16 cellular contexts compared by ENCODE assay signal in the genomic region with DNA sequence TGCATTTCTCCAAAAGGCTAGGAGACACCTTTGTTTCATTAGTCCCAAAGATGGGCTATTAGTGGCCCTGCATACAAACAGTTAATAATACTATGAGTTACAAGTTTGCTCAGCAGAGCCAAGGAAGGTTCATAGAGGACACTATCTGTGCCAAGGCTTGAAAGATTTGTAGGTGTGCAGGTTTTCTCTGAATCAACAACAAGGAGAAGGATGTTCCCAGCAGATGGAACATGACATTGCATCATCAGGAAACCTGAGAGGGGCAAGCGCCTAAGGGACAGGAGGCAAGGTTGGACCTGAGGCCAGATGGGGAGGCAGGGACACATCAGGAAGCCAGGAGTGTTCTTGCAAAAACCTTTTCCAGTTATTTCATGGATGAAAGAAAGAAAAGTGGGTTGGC. TPM values are rescaled to one million over a fixed set of nuclear protein-coding genes. Genes with fewer than 3 reads are reported as not detected.
A peak's percentile ranks its signal among the peaks of the same experiment; 100 is the strongest.
DNase-seq lines count a peak whose midpoint lies in the region; ATAC-seq, FAIRE-seq and TF ChIP-seq lines count a peak whose summit lies in the region.
"Had no signal": no experiment of that assay in that cellular context is flagged by ENCODE, and none has a peak within 500 bp of the region (broad histone marks: within the 10 kb centered on the region; RNA-seq: fewer than 3 reads in every experiment).

No MANE protein-coding gene starts in this region.

- H3K36me3 ChIP-seq in CD8-positive, alpha-beta T cell (ENCODE audit: insufficient read depth, low read length), result no peaks in the 10 kb centered on the region
- H3K36me3 ChIP-seq in mesendoderm (ENCODE audit: control insufficient read depth, insufficient read depth, low read length) (no peaks in the 10 kb centered on the region), kidney (ENCODE audit: control insufficient read depth in 1 of 2, insufficient read depth in 2 of 2, low read length in 2 of 2) (no peaks in the 10 kb centered on the region)
- H3K36me3 ChIP-seq: BLaER1, HAP-1, stomach had no signal

- no peaks in the 10 kb centered on the region for H3K27me3 ChIP-seq in CD8-positive, alpha-beta T cell (ENCODE audit: insufficient read depth, low read length)
- H3K27me3 ChIP-seq in mesendoderm (ENCODE audit: insufficient read depth, low read length, poor library complexity), result no peaks in the 10 kb centered on the region
- H3K27me3 ChIP-seq: BLaER1, stomach had no signal

- H4K8ac ChIP-seq in mesendoderm (ENCODE audit: low read depth, low read length), result no peak overlapping the region

- peak overlapping the region; percentile 6 for H3K27ac Mint-ChIP-seq in CD8-positive, alpha-beta T cell
- H3K27ac Mint-ChIP-seq in IgD-negative memory B cell (peak overlapping the region in 2 of 3 donors; percentile 56 to 58), activated B cell treated with CpG ODN at 0.5 μM for 24 hours (peak overlapping the region; percentile 51)

- no peak overlapping the region for H2BK120ac ChIP-seq in mesendoderm (ENCODE audit: low read depth, low read length)

- no peak overlapping the region for H3K27ac ChIP-seq in CD8-positive, alpha-beta T cell (ENCODE audit: low read depth, low read length)
- H3K27ac ChIP-seq in mesendoderm (ENCODE audit: low read depth, low read length) (no peak overlapping the region), caudate nucleus (ENCODE audit: low read depth, low read length) (no peak overlapping the region), kidney (ENCODE audit: low read depth in 2 of 2, low read length in 2 of 2) (no peak overlapping the region)
- H3K27ac ChIP-seq: BLaER1, stomach had no signal

- H2AK5ac ChIP-seq in mesendoderm (ENCODE audit: low read length), result no peak overlapping the region

- CTCF ChIA-PET in CD8-positive, alpha-beta T cell (lab: Charles Lee), result no interaction called here
- CTCF ChIA-PET in activated B cell treated with CpG ODN at 0.5 μM for 24 hours (lab: Charles Lee), result no interaction called here

- TF ChIP-seq CTCF in CD8-positive, alpha-beta T cell (IDR thresholded peaks at IDR 0.05), result no peak
- TF ChIP-seq CTCF in activated B cell treated with CpG ODN at 0.5 μM for 24 hours (IDR thresholded peaks at IDR 0.05) (no peak), kidney (IDR thresholded peaks at IDR 0.05; ENCODE audit: borderline replicate concordance, extremely low read depth, insufficient read depth) (no peak)

- ATAC-seq in CD8-positive, alpha-beta T cell, result no peak
- ATAC-seq in activated B cell treated with CpG ODN at 0.5 μM for 24 hours (ENCODE audit: low read depth), result no peak

- H3K4me1 Mint-ChIP-seq in CD8-positive, alpha-beta T cell (ENCODE audit: low read depth), result peaks cover 61% of the 10 kb centered on the region
- H3K4me1 Mint-ChIP-seq in IgD-negative memory B cell, result peaks cover 25 to 39% (median 33%) of the 10 kb centered on the region in 3 donors
- peaks cover 47% of the 10 kb centered on the region for H3K4me1 Mint-ChIP-seq in activated B cell treated with CpG ODN at 0.5 μM for 24 hours

- H3K9me3 Mint-ChIP-seq in CD8-positive, alpha-beta T cell, result peaks cover 2% of the 10 kb centered on the region
- H3K9me3 Mint-ChIP-seq in IgD-negative memory B cell, result no peaks in the 10 kb centered on the region
- H3K9me3 Mint-ChIP-seq in activated B cell treated with CpG ODN at 0.5 μM for 24 hours, result peaks cover 1% of the 10 kb centered on the region

- no peak overlapping the region for H3K4me2 ChIP-seq in mesendoderm (ENCODE audit: low read length)
- H3K4me2 ChIP-seq: BLaER1 had no signal

- WGBS in mesendoderm (ENCODE audit: extremely low coverage, insufficient coverage, low lambda C conversion rate), result no CpG with 5 or more reads among the region's 1 CpG

- no peaks in the 10 kb centered on the region for H3K79me1 ChIP-seq in mesendoderm (ENCODE audit: low read length)

- H3K79me2 ChIP-seq in mesendoderm (ENCODE audit: control insufficient read depth, insufficient read depth, low read length), result no peaks in the 10 kb centered on the region

- no peak overlapping the region for H3K4ac ChIP-seq in mesendoderm (ENCODE audit: low read depth, low read length)

- H3K9me3 ChIP-seq in CD8-positive, alpha-beta T cell (ENCODE audit: low read length), result no peaks in the 10 kb centered on the region
- no peaks in the 10 kb centered on the region for H3K9me3 ChIP-seq in kidney (ENCODE audit: control insufficient read depth in 1 of 2, low read length in 2 of 2)
- H3K9me3 ChIP-seq: BLaER1, HAP-1, stomach had no signal

- no peak overlapping the region for H3K4me3 Mint-ChIP-seq in CD8-positive, alpha-beta T cell
- H3K4me3 Mint-ChIP-seq in IgD-negative memory B cell (no peak overlapping the region), activated B cell treated with CpG ODN at 0.5 μM for 24 hours (no peak overlapping the region)

- H3K23ac ChIP-seq in mesendoderm (ENCODE audit: low read length), result no peak overlapping the region

- H3K9ac ChIP-seq in mesendoderm (ENCODE audit: low read length) (no peak overlapping the region), kidney (ENCODE audit: low read length in 2 of 2) (no peak overlapping the region)
- H3K9ac ChIP-seq: BLaER1 had no signal

- no peak overlapping the region for H3K56ac ChIP-seq in mesendoderm (ENCODE audit: low read length)

- no peak overlapping the region for H2BK5ac ChIP-seq in mesendoderm (ENCODE audit: low read length)

- peaks cover 2% of the 10 kb centered on the region for H3K36me3 Mint-ChIP-seq in CD8-positive, alpha-beta T cell
- H3K36me3 Mint-ChIP-seq in IgD-negative memory B cell, result no peaks in the 10 kb centered on the region
- peaks cover 5% of the 10 kb centered on the region for H3K36me3 Mint-ChIP-seq in activated B cell treated with CpG ODN at 0.5 μM for 24 hours (ENCODE audit: low read depth)

- no peak for FAIRE-seq in kidney (lab: Jason Lieb, UNC)
- FAIRE-seq: endometrium, HTR-8/SVneo had no signal

- H3K27me3 Mint-ChIP-seq in CD8-positive, alpha-beta T cell (ENCODE audit: low read depth), result no peaks in the 10 kb centered on the region
- H3K27me3 Mint-ChIP-seq in IgD-negative memory B cell (peaks cover 5% of the 10 kb centered on the region), activated B cell treated with CpG ODN at 0.5 μM for 24 hours (no peaks in the 10 kb centered on the region)

- intact Hi-C loops in CD8-positive, alpha-beta T cell (cut with DNase I, micrococcal nuclease), result no loop called here
- intact Hi-C loops in activated B cell treated with CpG ODN at 0.5 μM for 24 hours (cut with micrococcal nuclease), result no loop called here
- intact Hi-C loops in kidney (cut with DNase I), result no loop called here

- no peak overlapping the region for H3K18ac ChIP-seq in mesendoderm (ENCODE audit: low read length)

- POLR2A ChIA-PET in CD8-positive, alpha-beta T cell (lab: Charles Lee), result interaction anchor here (1.0 kb wide), 1 partner anchor 35 kb away, joined by 4 read pairs; a partner anchor contains a TSS
- POLR2A ChIA-PET in activated B cell treated with CpG ODN at 0.5 μM for 24 hours (lab: Charles Lee), result interaction anchor here (1.0 to 3.7 kb wide), 3 partner anchors 22 to 36 kb away, joined by 3 to 43 read pairs (median 29); a partner anchor contains a TSS

- H2BK15ac ChIP-seq in mesendoderm (replicated peaks; ENCODE audit: low read depth), result no peak overlapping the region

- DNase-seq in CD8-positive, alpha-beta T cell, result no peak
- DNase-seq in activated B cell treated with CpG ODN at 0.5 μM for 24 hours, result no peak
- peak; percentile 15 for DNase-seq in mesendoderm
- no peak for DNase-seq in RPMI8226
- DNase-seq in caudate nucleus (lab: John Stamatoyannopoulos, UW), result no peak
- DNase-seq in T-helper 2 cell, result no peak
- DNase-seq in kidney, result no peak
- DNase-seq: activated naive CD4-positive, alpha-beta T cell treated with Interleukin-2 at 50 U/mL for 16 hours; kidney glomerular epithelial cell; SIG-M5; stomach had no signal

- no peak overlapping the region for H3K4me3 ChIP-seq in CD8-positive, alpha-beta T cell (ENCODE audit: low read depth, low read length)
- H3K4me3 ChIP-seq in mesendoderm (ENCODE audit: low read length) (no peak overlapping the region), kidney (ENCODE audit: low read length in 2 of 2) (no peak overlapping the region)
- H3K4me3 ChIP-seq: BLaER1, HAP-1, stomach had no signal

- H4K5ac ChIP-seq in mesendoderm (ENCODE audit: low read length), result no peak overlapping the region

- H3K4me1 ChIP-seq in CD8-positive, alpha-beta T cell (ENCODE audit: insufficient read depth, low read length), result peaks cover 27% of the 10 kb centered on the region
- H3K4me1 ChIP-seq in mesendoderm (ENCODE audit: control insufficient read depth, low read depth, low read length), result no peaks in the 10 kb centered on the region
- H3K4me1 ChIP-seq in kidney (ENCODE audit: control insufficient read depth in 1 of 2, insufficient read depth in 1 of 2, low read depth in 1 of 2, low read length in 2 of 2), result no peaks in the 10 kb centered on the region
- H3K4me1 ChIP-seq: HAP-1 had no signal

RNA-seq across cellular contexts. Expression of a gene that starts 35.4 kb away (rescaled TPM):
- 100 to 1,000 TPM; 582 to 601 TPM for total RNA-seq in CD8-positive, alpha-beta T cell
- 71.9 TPM for polyA plus RNA-seq in IgD-negative memory B cell
- total RNA-seq in activated B cell treated with CpG ODN at 0.5 μM for 24 hours, result 203 and 226 TPM in 2 replicates
- polyA plus RNA-seq in mesendoderm (2013, experiment 1 of 2), result 5.2 TPM
- polyA plus RNA-seq in mesendoderm (2013, experiment 2 of 2), result 5.8 TPM
- 41.0 TPM for total RNA-seq in kidney
- 3.4 TPM for polyA plus RNA-seq in kidney (ENCODE audit: insufficient read depth, low read depth, low replicate concordance)

Comparison
In these comparisons a context has a peak if more than half of its experiments do, and no peak if none do; other contexts are left out.
1. H3K27ac Mint-ChIP-seq: peak in every context shown above with its lines; median percentile 57 in IgD-negative memory B cell; 51 in activated B cell treated with CpG ODN at 0.5 μM for 24 hours; 6 in CD8-positive, alpha-beta T cell.